Comparison of ENCODE assay signal across 8 cellular contexts in the genomic region with DNA sequence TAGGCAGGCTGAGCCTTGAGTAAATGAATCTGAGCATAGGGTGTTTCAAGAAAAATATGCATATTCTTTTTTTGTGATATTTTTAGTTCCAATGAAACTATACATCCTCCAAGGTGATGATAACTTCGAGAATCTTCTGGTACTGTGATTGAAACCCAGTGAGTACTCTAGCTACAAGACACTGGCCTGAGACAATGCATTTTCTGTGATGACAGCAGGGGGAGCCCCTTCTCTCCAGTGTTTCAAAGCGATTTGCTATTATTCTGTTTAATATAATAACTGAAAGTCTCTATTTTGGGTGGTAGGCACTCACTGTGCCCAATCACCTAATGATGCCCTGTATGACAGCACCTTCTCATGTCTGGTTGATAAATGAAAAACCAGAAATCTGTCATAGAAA. TPM values are rescaled to one million over a fixed set of nuclear protein-coding genes. Genes with fewer than 3 reads are reported as not detected.
A peak's percentile ranks its signal among the peaks of the same experiment; 100 is the strongest.
DNase-seq lines count a peak whose midpoint lies in the region; TF ChIP-seq lines count a peak whose summit lies in the region.

No MANE protein-coding gene starts in this region.

- peaks cover 43% of the 10 kb centered on the region for H3F3A ChIP-seq in SU-DHL-6 (ENCODE audit: insufficient read depth)

- H3K4me1 ChIP-seq in tibial artery = peaks cover 0 to 44% (median 33%) of the 10 kb centered on the region in 4 donors

- H3K9me3 ChIP-seq in SU-DHL-6 (ENCODE audit: insufficient read depth, low read length) (no peaks in the 10 kb centered on the region), tibial artery (no peaks in the 10 kb centered on the region)

- H3K27me3 ChIP-seq in SU-DHL-6 (ENCODE audit: low read length) (no peaks in the 10 kb centered on the region), tibial artery (no peaks in the 10 kb centered on the region)

- H4K20me1 ChIP-seq in SU-DHL-6 (ENCODE audit: low read depth, low read length) = no peaks in the 10 kb centered on the region

- intact Hi-C loops in tibial artery (cut with DNase I; ENCODE audit: low total_unique reads) = loop anchor here (2.0 kb wide), 1 partner anchor 65 kb away; no protein-coding TSS in a partner anchor

- TF ChIP-seq CTCF in SU-DHL-6 (IDR thresholded peaks at IDR 0.05; ENCODE audit: insufficient read depth, low read length, poor library complexity, severe bottlenecking) = peak; percentile 57
- TF ChIP-seq CTCF in astrocyte of the spinal cord (IDR thresholded peaks at IDR 0.05; ENCODE audit: low read depth, low read length) = peak; percentile 75
- peak; percentile 14 to 25 for TF ChIP-seq CTCF in tibial artery (IDR thresholded peaks at IDR 0.05)

- no peaks in the 10 kb centered on the region for H3K36me3 ChIP-seq in SU-DHL-6 (ENCODE audit: low read length)
- H3K36me3 ChIP-seq in tibial artery = no peaks in the 10 kb centered on the region

- H3K9ac ChIP-seq in SU-DHL-6 (ENCODE audit: low read length) = no peak overlapping the region

- no peak overlapping the region for H3K27ac ChIP-seq in SU-DHL-6 (ENCODE audit: low read depth, low read length)
- peak overlapping the region; percentile 84 to 98 for H3K27ac ChIP-seq in tibial artery

- no peak overlapping the region for H3K4me2 ChIP-seq in SU-DHL-6 (ENCODE audit: low read depth, low read length, poor library complexity, severe bottlenecking)

- no peak overlapping the region for H2AFZ ChIP-seq in SU-DHL-6 (ENCODE audit: low read depth, low read length, severe bottlenecking)

- H3K4me3 ChIP-seq in SU-DHL-6 (ENCODE audit: insufficient read depth, low read length, poor library complexity, severe bottlenecking) (no peak overlapping the region), astrocyte of the spinal cord (ENCODE audit: low read depth, low read length) (no peak overlapping the region), tibial artery (no peak overlapping the region)

- H3K9me2 ChIP-seq in SU-DHL-6 (replicated peaks; ENCODE audit: insufficient read depth, low read length) = no peaks in the 10 kb centered on the region

- peaks cover 5% of the 10 kb centered on the region; the same call in 1 of the 2 replicates for H3K79me2 ChIP-seq in SU-DHL-6 (ENCODE audit: insufficient read depth, low read length)

- DNase-seq in D341Med (ENCODE audit: low spot score) (peak; percentile 66), HuH-7 (ENCODE audit: low spot score) (peak; percentile 64), astrocyte of the spinal cord (ENCODE audit: low read depth, low spot score) (peak; percentile 72), lung microvascular endothelial cell (ENCODE audit: low read depth in 2 of 2) (peak; percentile 58 to 77), tibial artery (no peak), NCI-H2029 treated with DMSO at 0.1 percent for 48 hours (lab: John Stamatoyannopoulos, UW) (no peak), putamen (ENCODE audit: low spot score) (no peak)

- in situ Hi-C loops in astrocyte of the spinal cord (cut with HindIII; ENCODE audit: low sequenced_read_pairs) = no loop called here

RNA-seq across cellular contexts. Expression of gene IRF2BP2, which starts 12.1 kb away (rescaled TPM):
- total RNA-seq in lung microvascular endothelial cell = 66.3 and 70.2 TPM in 2 replicates

Comparison
In these comparisons a context has a peak if more than half of its experiments do, and no peak if none do; other contexts are left out.
1. DNase-seq: peak in D341Med (single experiment), HuH-7 (single experiment), astrocyte of the spinal cord (single experiment) and lung microvascular endothelial cell (2 of 2); none in tibial artery (0 of 2), NCI-H2029 treated with DMSO at 0.1 percent for 48 hours (single experiment) and putamen (single experiment).
2. CTCF ChIP-seq: peak in every context shown above with its lines; median percentile 75 in astrocyte of the spinal cord; 57 in SU-DHL-6; 20 in tibial artery.